Comparison of ENCODE assay signal across 2 cellular contexts in the genomic region with DNA sequence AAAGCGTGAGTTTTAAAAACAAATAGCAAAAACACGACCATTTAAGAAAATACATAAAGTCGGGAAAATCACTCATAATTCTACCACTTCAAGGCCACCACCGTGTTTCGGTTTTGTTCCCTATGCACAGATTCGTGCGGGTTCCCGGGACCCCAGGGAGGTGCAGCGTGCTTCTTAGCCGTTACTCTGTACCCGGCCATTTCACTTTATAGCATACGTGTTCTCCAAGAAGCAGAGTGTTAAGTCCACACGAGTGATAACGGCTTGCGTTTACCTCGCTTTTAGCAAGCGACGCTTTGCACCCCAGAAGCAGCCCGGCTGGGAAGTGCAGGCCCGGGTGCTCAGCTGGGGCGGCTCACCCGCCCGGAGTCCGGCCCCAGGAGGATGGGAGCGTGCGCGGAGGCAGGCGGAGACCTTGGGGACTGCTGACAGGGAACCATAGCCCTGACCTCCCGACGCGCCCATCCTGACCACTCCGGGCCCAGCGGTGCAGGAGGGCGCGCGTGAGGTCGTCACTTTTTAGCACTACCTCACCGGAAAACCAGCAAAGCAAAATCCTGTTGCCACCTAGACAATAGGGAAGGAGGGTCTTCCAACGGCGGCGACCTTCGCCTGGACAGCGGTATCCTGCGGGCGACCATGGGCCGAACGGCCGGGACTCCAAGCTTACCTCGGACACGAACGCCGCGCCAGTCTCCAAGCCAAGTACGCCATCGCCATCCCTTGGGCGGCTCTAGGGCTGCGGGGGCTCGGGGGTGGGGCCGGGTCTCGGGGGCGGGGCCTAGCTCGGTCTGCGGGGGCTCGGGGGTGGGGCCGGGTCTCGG.
TF ChIP-seq lines count a peak whose summit lies in the region.

A gene with protein sequence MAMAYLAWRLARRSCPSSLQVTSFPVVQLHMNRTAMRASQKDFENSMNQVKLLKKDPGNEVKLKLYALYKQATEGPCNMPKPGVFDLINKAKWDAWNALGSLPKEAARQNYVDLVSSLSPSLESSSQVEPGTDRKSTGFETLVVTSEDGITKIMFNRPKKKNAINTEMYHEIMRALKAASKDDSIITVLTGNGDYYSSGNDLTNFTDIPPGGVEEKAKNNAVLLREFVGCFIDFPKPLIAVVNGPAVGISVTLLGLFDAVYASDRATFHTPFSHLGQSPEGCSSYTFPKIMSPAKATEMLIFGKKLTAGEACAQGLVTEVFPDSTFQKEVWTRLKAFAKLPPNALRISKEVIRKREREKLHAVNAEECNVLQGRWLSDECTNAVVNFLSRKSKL (minus strand): TSS at position 735 of the 824 bp plus-strand sequence. CDS start 15 bp downstream, at position 720.

TF ChIP-seq in A549, 52 proteins besides CTCF, POLR2A, EP300 and RAD21:
- TF ChIP-seq ZC3H11A (IDR thresholded peaks at IDR 0.05) = no peak
- peak; percentile 58; the same call in 1 of the 2 replicates for TF ChIP-seq PHF8 (IDR thresholded peaks at IDR 0.05; ENCODE audit: borderline replicate concordance, low read depth)
- no peak for TF ChIP-seq HOXA7 (CRISPR knock-in tag; IDR thresholded peaks at IDR 0.05)
- peak; percentile 39; the same call in 1 of the 2 replicates for TF ChIP-seq MAX (IDR thresholded peaks at IDR 0.05)
- TF ChIP-seq SMC3 (IDR thresholded peaks at IDR 0.05) = no peak
- TF ChIP-seq ZSCAN20 (CRISPR knock-in tag; IDR thresholded peaks at IDR 0.05) = no peak
- no peak for TF ChIP-seq RCOR1 (IDR thresholded peaks at IDR 0.05; ENCODE audit: low read depth, low read length)
- no peak for TF ChIP-seq KDM5A (IDR thresholded peaks at IDR 0.05)
TF ChIP-seq in A549: peak in this region for 2.

TF ChIP-seq in endothelial cell of umbilical vein, 7 proteins besides CTCF, POLR2A, EP300 and RAD21:
- TF ChIP-seq MYC (IDR thresholded peaks at IDR 0.05; ENCODE audit: low read depth, low read length) (no peak), POLR2AphosphoS5 (IDR thresholded peaks at IDR 0.05; ENCODE audit: insufficient read depth, low read depth, low read length) (peak; percentile 51)
